ENCODE assay signal across 8 cellular contexts in genomic region chr1:68175621-68176398, GRCh38. TPM values are rescaled to one million over a fixed set of nuclear protein-coding genes. Genes with fewer than 3 reads are reported as not detected.
DNase-seq lines count a peak whose midpoint lies in the region; ATAC-seq and TF ChIP-seq lines count a peak whose summit lies in the region.

No MANE protein-coding gene starts in this region.

- peak overlapping the region; percentile 5 for H3K4me3 Mint-ChIP-seq in chondrocyte (ENCODE audit: unreplicated experiment)
- no peak overlapping the region for H3K4me3 Mint-ChIP-seq in activated CD8-positive, alpha-beta T cell treated with anti-CD3 and anti-CD28 coated beads, Interleukin-2, amount 10 ng/mL, durations not matched to agents 7 days and 5 days

- H3K9me3 Mint-ChIP-seq in chondrocyte (ENCODE audit: low read depth), result no peaks in the 10 kb centered on the region
- no peaks in the 10 kb centered on the region for H3K9me3 Mint-ChIP-seq in activated CD8-positive, alpha-beta T cell treated with anti-CD3 and anti-CD28 coated beads, Interleukin-2, amount 10 ng/mL, durations not matched to agents 7 days and 5 days (ENCODE audit: insufficient read depth)

- H3K27me3 Mint-ChIP-seq in chondrocyte (ENCODE audit: low read depth), result no peaks in the 10 kb centered on the region
- no peaks in the 10 kb centered on the region for H3K27me3 Mint-ChIP-seq in activated CD8-positive, alpha-beta T cell treated with anti-CD3 and anti-CD28 coated beads, Interleukin-2, amount 10 ng/mL, durations not matched to agents 7 days and 5 days (ENCODE audit: low read depth)

- no peak for TF ChIP-seq CTCF in chondrocyte (IDR thresholded peaks at IDR 0.05)

- ATAC-seq in HG03095 (IDR thresholded peaks at IDR 0.05; ENCODE audit: unreplicated experiment) (no peak), GM18870 (IDR thresholded peaks at IDR 0.05; ENCODE audit: unreplicated experiment) (no peak)
- ATAC-seq in activated CD8-positive, alpha-beta T cell treated with anti-CD3 and anti-CD28 coated beads, Interleukin-2, amount 10 ng/mL, durations not matched to agents 7 days and 5 days, result no peak

- POLR2A ChIA-PET in activated CD8-positive, alpha-beta T cell treated with anti-CD3 and anti-CD28 coated beads, Interleukin-2, amount 10 ng/mL, durations not matched to agents 7 days and 5 days (lab: Charles Lee), result no interaction called here

- DNase-seq in DMS 273 treated with DMSO at 0.1 percent for 48 hours (lab: John Stamatoyannopoulos, UW) (peak; percentile 25), NCI-H2227 (lab: John Stamatoyannopoulos, UW; ENCODE audit: unreplicated experiment) (peak; percentile 94), chondrocyte (ENCODE audit: low spot score) (no peak), midbrain (lab: John Stamatoyannopoulos, UW) (peak; percentile 23), NCI-H187 treated with DMSO at 0.1 percent for 48 hours (lab: John Stamatoyannopoulos, UW) (no peak)
- DNase-seq in activated CD8-positive, alpha-beta T cell treated with anti-CD3 and anti-CD28 coated beads, Interleukin-2, amount 10 ng/mL, durations not matched to agents 7 days and 5 days, result no peak

- peaks cover 83% of the 10 kb centered on the region for H3K4me1 Mint-ChIP-seq in chondrocyte (ENCODE audit: low read depth)
- no peaks in the 10 kb centered on the region for H3K4me1 Mint-ChIP-seq in activated CD8-positive, alpha-beta T cell treated with anti-CD3 and anti-CD28 coated beads, Interleukin-2, amount 10 ng/mL, durations not matched to agents 7 days and 5 days (ENCODE audit: low read depth)

- CTCF ChIA-PET in activated CD8-positive, alpha-beta T cell treated with anti-CD3 and anti-CD28 coated beads, Interleukin-2, amount 10 ng/mL, durations not matched to agents 7 days and 5 days (lab: Charles Lee), result interaction anchor here (1.0 kb wide), 1 partner anchor 59 kb away, joined by 3 read pairs; no protein-coding TSS in a partner anchor

- H3K36me3 Mint-ChIP-seq in chondrocyte (ENCODE audit: low read depth), result peaks cover 2% of the 10 kb centered on the region
- no peaks in the 10 kb centered on the region for H3K36me3 Mint-ChIP-seq in activated CD8-positive, alpha-beta T cell treated with anti-CD3 and anti-CD28 coated beads, Interleukin-2, amount 10 ng/mL, durations not matched to agents 7 days and 5 days (ENCODE audit: low read depth)

- peak overlapping the region; percentile 98 for H3K27ac Mint-ChIP-seq in chondrocyte (ENCODE audit: unreplicated experiment)
- no peak overlapping the region for H3K27ac Mint-ChIP-seq in activated CD8-positive, alpha-beta T cell treated with anti-CD3 and anti-CD28 coated beads, Interleukin-2, amount 10 ng/mL, durations not matched to agents 7 days and 5 days

RNA-seq across cellular contexts. Expression of gene WLS, which starts 56.5 kb away (rescaled TPM):
- total RNA-seq in chondrocyte, result 149 to 207 TPM (median 160 TPM) in 3 replicates
- total RNA-seq in activated CD8-positive, alpha-beta T cell treated with anti-CD3 and anti-CD28 coated beads, Interleukin-2, amount 10 ng/mL, durations not matched to agents 7 days and 5 days, result not detected

Comparison
In these comparisons a context has a peak if more than half of its experiments do, and no peak if none do; other contexts are left out.
1. DNase-seq: peak in DMS 273 treated with DMSO at 0.1 percent for 48 hours (single experiment), NCI-H2227 (single experiment) and midbrain (single experiment); none in chondrocyte (single experiment), NCI-H187 treated with DMSO at 0.1 percent for 48 hours (single experiment) and activated CD8-positive, alpha-beta T cell treated with anti-CD3 and anti-CD28 coated beads, Interleukin-2, amount 10 ng/mL, durations not matched to agents 7 days and 5 days (single experiment).
2. RNA of gene WLS, which starts 56.5 kb away (total RNA-seq): 149 to 207 TPM in chondrocyte; not detected in activated CD8-positive, alpha-beta T cell treated with anti-CD3 and anti-CD28 coated beads, Interleukin-2, amount 10 ng/mL, durations not matched to agents 7 days and 5 days; every median in the first group is over 100 times any median in the second.